Comparison of ENCODE assay signal across 1 cellular context in the genomic region with DNA sequence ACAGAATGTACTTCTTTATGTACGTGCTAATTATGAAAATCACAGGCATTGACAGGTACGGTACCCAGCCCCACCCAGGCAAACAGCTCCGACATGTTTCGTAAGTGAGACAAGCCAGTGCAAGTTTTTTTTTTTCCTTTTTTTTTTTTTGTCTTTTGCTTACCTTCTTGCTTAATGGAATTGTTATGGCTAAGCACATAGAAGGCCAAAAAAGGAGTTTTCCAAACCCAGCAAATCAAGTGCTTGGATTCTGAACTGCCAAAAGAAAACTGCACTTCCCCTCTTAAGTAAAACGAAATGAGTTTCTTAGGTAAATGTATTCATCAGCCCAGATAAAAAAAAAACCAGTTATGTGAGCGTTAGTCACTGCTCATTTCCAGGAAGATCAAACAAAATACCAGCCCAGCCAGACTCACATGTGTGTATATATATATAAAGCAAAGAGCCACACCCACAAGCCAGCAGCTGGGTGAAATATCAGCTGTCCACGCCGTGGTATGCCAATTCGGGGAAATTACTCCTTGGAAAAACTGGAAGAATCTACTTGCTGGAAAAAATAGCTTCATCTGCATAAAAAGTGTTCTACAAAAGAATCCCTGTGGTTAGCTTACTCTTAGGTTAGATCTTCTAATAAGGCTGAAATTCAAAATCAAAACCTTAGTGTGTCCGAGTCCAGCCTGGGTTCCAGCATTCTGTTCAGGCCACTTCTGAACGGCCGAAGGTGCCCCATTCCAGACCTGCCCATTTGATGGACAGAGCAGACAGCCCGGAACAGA.
TF ChIP-seq lines count a peak whose summit lies in the region.

No MANE protein-coding gene starts in this region.

TF ChIP-seq in WTC11, 78 proteins besides CTCF, POLR2A, EP300 and RAD21 (continued from another document):
- TF ChIP-seq, protein P1, sequence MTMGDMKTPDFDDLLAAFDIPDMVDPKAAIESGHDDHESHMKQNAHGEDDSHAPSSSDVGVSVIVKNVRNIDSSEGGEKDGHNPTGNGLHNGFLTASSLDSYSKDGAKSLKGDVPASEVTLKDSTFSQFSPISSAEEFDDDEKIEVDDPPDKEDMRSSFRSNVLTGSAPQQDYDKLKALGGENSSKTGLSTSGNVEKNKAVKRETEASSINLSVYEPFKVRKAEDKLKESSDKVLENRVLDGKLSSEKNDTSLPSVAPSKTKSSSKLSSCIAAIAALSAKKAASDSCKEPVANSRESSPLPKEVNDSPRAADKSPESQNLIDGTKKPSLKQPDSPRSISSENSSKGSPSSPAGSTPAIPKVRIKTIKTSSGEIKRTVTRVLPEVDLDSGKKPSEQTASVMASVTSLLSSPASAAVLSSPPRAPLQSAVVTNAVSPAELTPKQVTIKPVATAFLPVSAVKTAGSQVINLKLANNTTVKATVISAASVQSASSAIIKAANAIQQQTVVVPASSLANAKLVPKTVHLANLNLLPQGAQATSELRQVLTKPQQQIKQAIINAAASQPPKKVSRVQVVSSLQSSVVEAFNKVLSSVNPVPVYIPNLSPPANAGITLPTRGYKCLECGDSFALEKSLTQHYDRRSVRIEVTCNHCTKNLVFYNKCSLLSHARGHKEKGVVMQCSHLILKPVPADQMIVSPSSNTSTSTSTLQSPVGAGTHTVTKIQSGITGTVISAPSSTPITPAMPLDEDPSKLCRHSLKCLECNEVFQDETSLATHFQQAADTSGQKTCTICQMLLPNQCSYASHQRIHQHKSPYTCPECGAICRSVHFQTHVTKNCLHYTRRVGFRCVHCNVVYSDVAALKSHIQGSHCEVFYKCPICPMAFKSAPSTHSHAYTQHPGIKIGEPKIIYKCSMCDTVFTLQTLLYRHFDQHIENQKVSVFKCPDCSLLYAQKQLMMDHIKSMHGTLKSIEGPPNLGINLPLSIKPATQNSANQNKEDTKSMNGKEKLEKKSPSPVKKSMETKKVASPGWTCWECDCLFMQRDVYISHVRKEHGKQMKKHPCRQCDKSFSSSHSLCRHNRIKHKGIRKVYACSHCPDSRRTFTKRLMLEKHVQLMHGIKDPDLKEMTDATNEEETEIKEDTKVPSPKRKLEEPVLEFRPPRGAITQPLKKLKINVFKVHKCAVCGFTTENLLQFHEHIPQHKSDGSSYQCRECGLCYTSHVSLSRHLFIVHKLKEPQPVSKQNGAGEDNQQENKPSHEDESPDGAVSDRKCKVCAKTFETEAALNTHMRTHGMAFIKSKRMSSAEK (CRISPR knock-in tag; IDR thresholded peaks at IDR 0.05; ENCODE audit: borderline replicate concordance): no peak
- no peak for TF ChIP-seq ZNF232 (CRISPR knock-in tag; IDR thresholded peaks at IDR 0.05)
- TF ChIP-seq RELA (CRISPR knock-in tag; IDR thresholded peaks at IDR 0.05; ENCODE audit: borderline replicate concordance): no peak
- TF ChIP-seq, protein P2, sequence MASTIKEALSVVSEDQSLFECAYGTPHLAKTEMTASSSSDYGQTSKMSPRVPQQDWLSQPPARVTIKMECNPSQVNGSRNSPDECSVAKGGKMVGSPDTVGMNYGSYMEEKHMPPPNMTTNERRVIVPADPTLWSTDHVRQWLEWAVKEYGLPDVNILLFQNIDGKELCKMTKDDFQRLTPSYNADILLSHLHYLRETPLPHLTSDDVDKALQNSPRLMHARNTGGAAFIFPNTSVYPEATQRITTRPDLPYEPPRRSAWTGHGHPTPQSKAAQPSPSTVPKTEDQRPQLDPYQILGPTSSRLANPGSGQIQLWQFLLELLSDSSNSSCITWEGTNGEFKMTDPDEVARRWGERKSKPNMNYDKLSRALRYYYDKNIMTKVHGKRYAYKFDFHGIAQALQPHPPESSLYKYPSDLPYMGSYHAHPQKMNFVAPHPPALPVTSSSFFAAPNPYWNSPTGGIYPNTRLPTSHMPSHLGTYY (CRISPR knock-in tag; IDR thresholded peaks at IDR 0.05): no peak
- TF ChIP-seq, protein P3, sequence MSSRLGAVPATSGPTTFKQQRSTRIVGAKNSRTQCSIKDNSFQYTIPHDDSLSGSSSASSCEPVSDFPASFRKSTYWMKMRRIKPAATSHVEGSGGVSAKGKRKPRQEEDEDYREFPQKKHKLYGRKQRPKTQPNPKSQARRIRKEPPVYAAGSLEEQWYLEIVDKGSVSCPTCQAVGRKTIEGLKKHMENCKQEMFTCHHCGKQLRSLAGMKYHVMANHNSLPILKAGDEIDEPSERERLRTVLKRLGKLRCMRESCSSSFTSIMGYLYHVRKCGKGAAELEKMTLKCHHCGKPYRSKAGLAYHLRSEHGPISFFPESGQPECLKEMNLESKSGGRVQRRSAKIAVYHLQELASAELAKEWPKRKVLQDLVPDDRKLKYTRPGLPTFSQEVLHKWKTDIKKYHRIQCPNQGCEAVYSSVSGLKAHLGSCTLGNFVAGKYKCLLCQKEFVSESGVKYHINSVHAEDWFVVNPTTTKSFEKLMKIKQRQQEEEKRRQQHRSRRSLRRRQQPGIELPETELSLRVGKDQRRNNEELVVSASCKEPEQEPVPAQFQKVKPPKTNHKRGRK (CRISPR knock-in tag; IDR thresholded peaks at IDR 0.05; ENCODE audit: borderline replicate concordance): no peak
- TF ChIP-seq MXD4 (CRISPR knock-in tag; IDR thresholded peaks at IDR 0.05; ENCODE audit: borderline replicate concordance): no peak
- TF ChIP-seq ESRRA (CRISPR knock-in tag; IDR thresholded peaks at IDR 0.05; ENCODE audit: borderline replicate concordance): no peak
